11 cellular contexts compared by ENCODE assay signal in the genomic region with DNA sequence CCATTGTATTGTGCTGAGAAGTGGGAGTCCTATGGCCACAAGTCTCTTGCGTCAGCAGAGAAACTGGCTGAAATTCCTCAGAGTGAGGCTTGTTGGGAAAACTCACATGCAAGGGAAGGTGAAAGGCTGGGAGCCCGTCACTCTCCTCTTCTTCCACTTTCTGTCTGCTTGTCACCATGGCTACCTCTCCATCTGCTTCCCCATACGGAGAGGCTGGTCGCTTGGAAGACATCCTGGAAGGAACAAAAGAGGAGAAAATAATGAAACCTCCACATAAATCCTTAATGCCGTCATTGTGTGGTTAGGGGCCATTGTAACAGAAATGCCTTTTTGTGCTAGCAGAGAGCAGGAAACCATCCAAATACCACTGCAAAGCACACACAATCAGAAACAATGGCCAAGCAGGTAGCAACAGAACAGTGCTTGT. TPM values are rescaled to one million over a fixed set of nuclear protein-coding genes. Genes with fewer than 3 reads are reported as not detected.
A peak's percentile ranks its signal among the peaks of the same experiment; 100 is the strongest.
DNase-seq lines count a peak whose midpoint lies in the region; ATAC-seq and TF ChIP-seq lines count a peak whose summit lies in the region.
"Had no signal": no experiment of that assay in that cellular context is flagged by ENCODE, and none has a peak within 500 bp of the region (broad histone marks: within the 10 kb centered on the region; RNA-seq: fewer than 3 reads in every experiment).

No MANE protein-coding gene starts in this region.

- no peaks in the 10 kb centered on the region for H3K27me3 Mint-ChIP-seq in activated T-cell treated with anti-CD3 and anti-CD28 coated beads, Interleukin-2, amount 50 U/mL, for 72 hours (ENCODE audit: low read depth)
- no peaks in the 10 kb centered on the region for H3K27me3 Mint-ChIP-seq in osteocyte (ENCODE audit: unreplicated experiment)

- no peaks in the 10 kb centered on the region for H3K4me1 Mint-ChIP-seq in activated T-cell treated with anti-CD3 and anti-CD28 coated beads, Interleukin-2, amount 50 U/mL, for 72 hours (ENCODE audit: low read depth)
- H3K4me1 Mint-ChIP-seq in osteocyte (ENCODE audit: unreplicated experiment), result no peaks in the 10 kb centered on the region

- H3K9me3 Mint-ChIP-seq in activated T-cell treated with anti-CD3 and anti-CD28 coated beads, Interleukin-2, amount 50 U/mL, for 72 hours, result no peaks in the 10 kb centered on the region
- peaks cover under 1% of the 10 kb centered on the region for H3K9me3 Mint-ChIP-seq in osteocyte (ENCODE audit: unreplicated experiment)

- no peak for TF ChIP-seq CTCF in osteocyte (IDR thresholded peaks at IDR 0.05)

- DNase-seq in NCI-H82 (lab: John Stamatoyannopoulos, UW) (peak; percentile 6), NCI-H82 treated with DMSO at 0.1 percent for 48 hours (lab: John Stamatoyannopoulos, UW; ENCODE audit: unreplicated experiment) (no peak), SK-MEL-5 (ENCODE audit: low read depth, low spot score) (peak; percentile 77), iPS DF 19.7 (ENCODE audit: low read depth, low spot score) (peak; percentile 28), superior temporal gyrus (ENCODE audit: extremely low spot score) (peak; percentile 33), osteocyte (ENCODE audit: extremely low spot score, unreplicated experiment) (no peak), NOMO-1 (lab: John Stamatoyannopoulos, UW; ENCODE audit: unreplicated experiment in 2 of 2) (no peak)
- DNase-seq in activated T-cell treated with anti-CD3 and anti-CD28 coated beads, Interleukin-2, amount 50 U/mL, for 72 hours, result no peak
- DNase-seq: EL, GOT3, RPMI8226 had no signal

- no peaks in the 10 kb centered on the region for H3K36me3 Mint-ChIP-seq in activated T-cell treated with anti-CD3 and anti-CD28 coated beads, Interleukin-2, amount 50 U/mL, for 72 hours (ENCODE audit: insufficient read depth in 2 of 2)
- no peaks in the 10 kb centered on the region for H3K36me3 Mint-ChIP-seq in osteocyte (ENCODE audit: unreplicated experiment)

- H3K4me3 Mint-ChIP-seq in activated T-cell treated with anti-CD3 and anti-CD28 coated beads, Interleukin-2, amount 50 U/mL, for 72 hours, result no peak overlapping the region
- no peak overlapping the region for H3K4me3 Mint-ChIP-seq in osteocyte (ENCODE audit: unreplicated experiment)

- no peak for ATAC-seq in activated T-cell treated with anti-CD3 and anti-CD28 coated beads, Interleukin-2, amount 50 U/mL, for 72 hours (replicated peaks in 1 of 2)

- no peak overlapping the region for H3K27ac Mint-ChIP-seq in activated T-cell treated with anti-CD3 and anti-CD28 coated beads, Interleukin-2, amount 50 U/mL, for 72 hours
- H3K27ac Mint-ChIP-seq in osteocyte (ENCODE audit: unreplicated experiment), result no peak overlapping the region

- in situ Hi-C loops in SK-MEL-5 (cut with HindIII; ENCODE audit: low pct_unique_long_range_greater_than_20kb, low sequenced_read_pairs), result no loop called here

RNA-seq across cellular contexts. Expression of gene SOX5, which starts 53.7 kb away (rescaled TPM):
- total RNA-seq in SK-MEL-5 (2014; rRNA removed; shearing (Covaris generic)), result 10.4 and 12.2 TPM in 2 replicates
- polyA plus RNA-seq in SK-MEL-5 (2015; cell fraction: cytosol; rRNA removed), result 7.7 and 8.7 TPM in 2 replicates
- polyA plus RNA-seq in SK-MEL-5 (2015; cell fraction: nucleus; rRNA removed), result 12.3 and 16.9 TPM in 2 replicates
- 1 to 10 TPM; 1.7 to 2.5 TPM for total RNA-seq in activated T-cell treated with anti-CD3 and anti-CD28 coated beads, Interleukin-2, amount 50 U/mL, for 72 hours
- total RNA-seq in osteocyte, result 5.4 and 6.3 TPM in 2 replicates

Comparison
In these comparisons a context has a peak if more than half of its experiments do, and no peak if none do; other contexts are left out.
1. DNase-seq: peak in NCI-H82 (single experiment), SK-MEL-5 (single experiment), iPS DF 19.7 (single experiment) and superior temporal gyrus (single experiment); none in NCI-H82 treated with DMSO at 0.1 percent for 48 hours (single experiment), activated T-cell treated with anti-CD3 and anti-CD28 coated beads, Interleukin-2, amount 50 U/mL, for 72 hours (0 of 2), osteocyte (single experiment) and NOMO-1 (0 of 2).